In the genomic region with DNA sequence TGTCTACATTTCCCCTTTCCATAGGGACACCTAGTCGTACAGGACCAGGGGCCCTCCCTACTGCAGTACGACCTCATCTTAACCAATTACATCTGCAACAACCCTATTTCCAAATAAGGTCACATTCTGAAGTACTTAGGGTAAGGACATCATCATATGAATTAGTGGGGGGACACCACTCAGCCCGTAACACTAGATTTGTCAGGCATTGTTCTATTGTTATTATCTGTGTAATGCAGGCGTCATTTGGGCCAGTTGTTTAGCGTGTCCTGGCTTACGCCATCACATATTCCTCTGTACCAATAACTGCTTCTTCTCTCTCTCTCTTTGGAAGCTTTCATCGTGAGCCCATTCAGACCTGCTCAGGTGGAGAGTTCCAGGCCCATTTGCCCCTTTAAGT, we compare ENCODE assay signal across 23 cellular contexts.
"Had no signal": no experiment of that assay in that cellular context is flagged by ENCODE, and none has a peak within 500 bp of the region (broad histone marks: within the 10 kb centered on the region; RNA-seq: fewer than 3 reads in every experiment).

No MANE protein-coding gene starts in this region.

- H3K27ac ChIP-seq: body of pancreas, dorsolateral prefrontal cortex, sigmoid colon, thoracic aorta, upper lobe of left lung had no signal

- H3K4me3 Mint-ChIP-seq: activated CD4-positive, alpha-beta T cell treated with anti-CD3 and anti-CD28 coated beads, Interleukin-2, amount 10 ng/mL, durations not matched to agents 24 days and 14 days; activated CD8-positive, alpha-beta memory T cell treated with anti-CD3 and anti-CD28 coated beads, Interleukin-2, amount 10 ng/mL, durations not matched to agents 7 days and 5 days; activated CD8-positive, alpha-beta T cell treated with anti-CD3 and anti-CD28 coated beads for 36 hours; activated naive CD4-positive, alpha-beta T cell treated with anti-CD3 and anti-CD28 coated beads, Interleukin-2, amount 50 U/mL, for 24 hours; activated T-helper 1 cell treated with anti-CD3 and anti-CD28 coated beads, Interleukin-12 subunit alpha, Interleukin-12 subunit beta, Interleukin-2, Interleukin-4 antibody, amounts not matched to agents 30 ng/mL and 10 ng/mL and 1 ng/mL, durations not matched to agents 14 hours and 24 hours and 36 hours; effector memory CD8-positive, alpha-beta T cell; naive B cell; neural crest cell had no signal

- H3K27me3 ChIP-seq: body of pancreas, dorsolateral prefrontal cortex, sigmoid colon, upper lobe of left lung had no signal

- H3K27me3 Mint-ChIP-seq: activated CD4-positive, alpha-beta T cell treated with anti-CD3 and anti-CD28 coated beads, Interleukin-2, amount 10 ng/mL, durations not matched to agents 24 days and 14 days had no signal

- DNase-seq: activated CD4-positive, alpha-beta T cell treated with anti-CD3 and anti-CD28 coated beads, Interleukin-2, amount 10 ng/mL, durations not matched to agents 24 days and 14 days; activated CD8-positive, alpha-beta memory T cell treated with anti-CD3 and anti-CD28 coated beads, Interleukin-2, amount 10 ng/mL, durations not matched to agents 7 days and 5 days; activated CD8-positive, alpha-beta T cell treated with anti-CD3 and anti-CD28 coated beads for 36 hours; activated gamma-delta T cell; anterior cingulate cortex; body of pancreas; central memory CD4-positive, alpha-beta T cell; dorsolateral prefrontal cortex; effector memory CD8-positive, alpha-beta T cell; left colon; naive B cell; posterior cingulate gyrus; sigmoid colon; stimulated activated CD4-positive, alpha-beta T cell treated with anti-CD3 and anti-CD28 coated beads, Interleukin-2, amount 100 ng/mL, for 48 hours; stimulated activated naive CD4-positive, alpha-beta T cell; upper lobe of left lung had no signal

- H3K36me3 Mint-ChIP-seq: activated CD8-positive, alpha-beta memory T cell treated with anti-CD3 and anti-CD28 coated beads, Interleukin-2, amount 10 ng/mL, durations not matched to agents 7 days and 5 days; naive B cell had no signal

- ATAC-seq: activated CD4-positive, CD25-positive, alpha-beta regulatory T cell treated with anti-CD3 and anti-CD28 coated beads, Interleukin-2, amount 50 U/mL, for 24 hours; activated CD8-positive, alpha-beta memory T cell treated with anti-CD3 and anti-CD28 coated beads, Interleukin-2, amount 10 ng/mL, durations not matched to agents 7 days and 5 days; activated CD8-positive, alpha-beta T cell treated with anti-CD3 and anti-CD28 coated beads for 36 hours; body of pancreas; effector memory CD8-positive, alpha-beta T cell; esophagus mucosa; left colon had no signal

- H3K4me3 ChIP-seq: body of pancreas, dorsolateral prefrontal cortex, lung, sigmoid colon, thoracic aorta, upper lobe of left lung had no signal

- H3K4me1 Mint-ChIP-seq: activated CD4-positive, alpha-beta T cell treated with anti-CD3 and anti-CD28 coated beads, Interleukin-2, amount 10 ng/mL, durations not matched to agents 24 days and 14 days; activated CD8-positive, alpha-beta memory T cell treated with anti-CD3 and anti-CD28 coated beads, Interleukin-2, amount 10 ng/mL, durations not matched to agents 7 days and 5 days; activated naive CD4-positive, alpha-beta T cell treated with anti-CD3 and anti-CD28 coated beads, Interleukin-2, amount 50 U/mL, for 24 hours; naive B cell had no signal

- H3K36me3 ChIP-seq: thoracic aorta, upper lobe of left lung had no signal

- H3K4me1 ChIP-seq: body of pancreas had no signal

- H3K9me3 ChIP-seq: body of pancreas, sigmoid colon, thoracic aorta, upper lobe of left lung had no signal

- H3K9me3 Mint-ChIP-seq: activated CD4-positive, alpha-beta T cell treated with anti-CD3 and anti-CD28 coated beads, Interleukin-2, amount 10 ng/mL, durations not matched to agents 24 days and 14 days; activated CD8-positive, alpha-beta T cell treated with anti-CD3 and anti-CD28 coated beads for 36 hours; activated naive CD4-positive, alpha-beta T cell treated with anti-CD3 and anti-CD28 coated beads, Interleukin-2, amount 50 U/mL, for 24 hours; activated T-helper 1 cell treated with anti-CD3 and anti-CD28 coated beads, Interleukin-12 subunit alpha, Interleukin-12 subunit beta, Interleukin-2, Interleukin-4 antibody, amounts not matched to agents 30 ng/mL and 10 ng/mL and 1 ng/mL, durations not matched to agents 14 hours and 24 hours and 36 hours; effector memory CD8-positive, alpha-beta T cell; naive B cell had no signal

- H3K27ac Mint-ChIP-seq: activated CD4-positive, alpha-beta T cell treated with anti-CD3 and anti-CD28 coated beads, Interleukin-2, amount 10 ng/mL, durations not matched to agents 24 days and 14 days; activated CD8-positive, alpha-beta memory T cell treated with anti-CD3 and anti-CD28 coated beads, Interleukin-2, amount 10 ng/mL, durations not matched to agents 7 days and 5 days; activated CD8-positive, alpha-beta T cell treated with anti-CD3 and anti-CD28 coated beads for 36 hours; activated naive CD4-positive, alpha-beta T cell treated with anti-CD3 and anti-CD28 coated beads, Interleukin-2, amount 50 U/mL, for 24 hours; activated T-helper 1 cell treated with anti-CD3 and anti-CD28 coated beads, Interleukin-12 subunit alpha, Interleukin-12 subunit beta, Interleukin-2, Interleukin-4 antibody, amounts not matched to agents 30 ng/mL and 10 ng/mL and 1 ng/mL, durations not matched to agents 14 hours and 24 hours and 36 hours; effector memory CD8-positive, alpha-beta T cell had no signal
